In genomic region chrX:113747274-113747973, GRCh38 we compare ENCODE assay signal across 14 cellular contexts.
DNase-seq lines count a peak whose midpoint lies in the region; ATAC-seq, FAIRE-seq and TF ChIP-seq lines count a peak whose summit lies in the region.
"Had no signal": no experiment of that assay in that cellular context is flagged by ENCODE, and none has a peak within 500 bp of the region (broad histone marks: within the 10 kb centered on the region; RNA-seq: fewer than 3 reads in every experiment).

No MANE protein-coding gene starts in this region.

- peaks cover 0 to 5% (median 0%) of the 10 kb centered on the region in 7 donors for H3K4me1 Mint-ChIP-seq in naive thymus-derived CD4-positive, alpha-beta T cell

- DNase-seq in GM18507 (ENCODE audit: extremely low spot score, insufficient read length, low read depth) = no peak
- no peak for DNase-seq in naive thymus-derived CD4-positive, alpha-beta T cell
- no peak for DNase-seq in cortex of kidney (lab: John Stamatoyannopoulos, UW)
- no peak for DNase-seq in T-helper 9 cell
- no peak for DNase-seq in activated CD4-positive, CD25-positive, alpha-beta regulatory T cell (lab: John Stamatoyannopoulos, UW)
- DNase-seq: activated CD4-positive, alpha-beta T cell treated with anti-CD3 and anti-CD28 coated beads, Interleukin-2, amount 50 U/mL, for 1 hour; DMS153; GOT3; T-helper 1 cell had no signal

- peak overlapping the region; percentile 18; the same call in 1 of the 2 replicates for H3K27ac ChIP-seq in OCI-LY3 (ENCODE audit: low read length)
- no peak overlapping the region for H3K27ac ChIP-seq in naive thymus-derived CD4-positive, alpha-beta T cell (ENCODE audit: low read depth, low read length)
- H3K27ac ChIP-seq: vagina had no signal

- no peaks in the 10 kb centered on the region for H3K27me3 Mint-ChIP-seq in naive thymus-derived CD4-positive, alpha-beta T cell

- H4K20me1 ChIP-seq in OCI-LY3 (ENCODE audit: insufficient read depth, low read length) = no peaks in the 10 kb centered on the region

- no peaks in the 10 kb centered on the region for H3K36me3 Mint-ChIP-seq in naive thymus-derived CD4-positive, alpha-beta T cell

- peaks cover 0 to 5% (median 0%) of the 10 kb centered on the region in 11 donors for H3K9me3 Mint-ChIP-seq in naive thymus-derived CD4-positive, alpha-beta T cell

- no peak overlapping the region for H3K27ac Mint-ChIP-seq in naive thymus-derived CD4-positive, alpha-beta T cell

- no peak overlapping the region for H3K9ac ChIP-seq in OCI-LY3 (ENCODE audit: low read length)

- H3K4me3 ChIP-seq in OCI-LY3 (ENCODE audit: low read length) = 0 out of 2 replicates have a peak overlapping the region, but pooled peaks have one; percentile 9
- no peak overlapping the region for H3K4me3 ChIP-seq in naive thymus-derived CD4-positive, alpha-beta T cell (ENCODE audit: low read length)
- H3K4me3 ChIP-seq: vagina had no signal

- FAIRE-seq in GM18507 (lab: Jason Lieb, UNC) = peak; percentile 56
- FAIRE-seq: islet of Langerhans had no signal

- POLR2A ChIA-PET in naive thymus-derived CD4-positive, alpha-beta T cell (lab: Charles Lee) = no interaction called here

- no peak overlapping the region for H3K4me3 Mint-ChIP-seq in naive thymus-derived CD4-positive, alpha-beta T cell

- CTCF ChIA-PET in naive thymus-derived CD4-positive, alpha-beta T cell (lab: Charles Lee) = no interaction called here

- intact Hi-C loops in naive thymus-derived CD4-positive, alpha-beta T cell (cut with micrococcal nuclease) = no loop called here

- TF ChIP-seq CTCF in OCI-LY3 (IDR thresholded peaks at IDR 0.05; ENCODE audit: low read depth, low read length) = no peak

- H3K27me3 ChIP-seq in OCI-LY3 (ENCODE audit: low read depth, low read length) = no peaks in the 10 kb centered on the region
- H3K27me3 ChIP-seq in naive thymus-derived CD4-positive, alpha-beta T cell (ENCODE audit: control insufficient read depth in 2 of 2, insufficient read depth in 2 of 2, low read length in 2 of 2) = no peaks in the 10 kb centered on the region
- H3K27me3 ChIP-seq: vagina had no signal

- peaks cover 4% of the 10 kb centered on the region for H3K36me3 ChIP-seq in OCI-LY3 (replicated peaks; ENCODE audit: low read depth, low read length)
- no peaks in the 10 kb centered on the region for H3K36me3 ChIP-seq in naive thymus-derived CD4-positive, alpha-beta T cell (ENCODE audit: control insufficient read depth in 2 of 3, insufficient read depth in 3 of 3, low read length in 3 of 3)
- H3K36me3 ChIP-seq: vagina had no signal

- peak overlapping the region; percentile 50 for H3K4me2 ChIP-seq in OCI-LY3 (ENCODE audit: low read length)

- peaks cover 42% of the 10 kb centered on the region for H3K4me1 ChIP-seq in OCI-LY3 (ENCODE audit: low read length)
- H3K4me1 ChIP-seq in naive thymus-derived CD4-positive, alpha-beta T cell (ENCODE audit: control insufficient read depth in 2 of 2, insufficient read depth in 2 of 2, low read length in 2 of 2) = no peaks in the 10 kb centered on the region
- H3K4me1 ChIP-seq: vagina had no signal

- H3K9me3 ChIP-seq in OCI-LY3 (ENCODE audit: insufficient read depth, low read length) = no peaks in the 10 kb centered on the region
- no peaks in the 10 kb centered on the region for H3K9me3 ChIP-seq in naive thymus-derived CD4-positive, alpha-beta T cell (ENCODE audit: control insufficient read depth in 2 of 3, low read length in 3 of 3)
- H3K9me3 ChIP-seq: vagina had no signal

- no peaks in the 10 kb centered on the region for H3K79me2 ChIP-seq in OCI-LY3 (ENCODE audit: low read length)

- H2AFZ ChIP-seq in OCI-LY3 (ENCODE audit: low read depth, low read length) = no peak overlapping the region

- ATAC-seq in GM21515 (IDR thresholded peaks at IDR 0.05; ENCODE audit: unreplicated experiment) (peak; percentile 70), HG03095 (IDR thresholded peaks at IDR 0.05; ENCODE audit: unreplicated experiment) (peak; percentile 57)
- no peak for ATAC-seq in naive thymus-derived CD4-positive, alpha-beta T cell
